ENCODE assay signal across 12 cellular contexts in genomic region chr3:193997228-193998192, GRCh38.
DNase-seq lines count a peak whose midpoint lies in the region; ATAC-seq, FAIRE-seq and TF ChIP-seq lines count a peak whose summit lies in the region.
"Had no signal": no experiment of that assay in that cellular context is flagged by ENCODE, and none has a peak within 500 bp of the region (broad histone marks: within the 10 kb centered on the region; RNA-seq: fewer than 3 reads in every experiment).

No MANE protein-coding gene starts in this region.

- H3K36me3 ChIP-seq in K562 (ENCODE audit: control insufficient read depth, insufficient read depth, low read length), result no peaks in the 10 kb centered on the region
- H3K36me3 ChIP-seq in lower lobe of right lung, result no peaks in the 10 kb centered on the region
- no peaks in the 10 kb centered on the region for H3K36me3 ChIP-seq in upper lobe of left lung

- no peaks in the 10 kb centered on the region for H3K79me2 ChIP-seq in K562 (ENCODE audit: control insufficient read depth, insufficient read depth, low read length)

- no peaks in the 10 kb centered on the region for H4K20me1 ChIP-seq in K562 (replicated peaks; ENCODE audit: control insufficient read depth, insufficient read depth, low read length)

- H3K27ac ChIP-seq in K562 (ENCODE audit: extremely low read depth, low read depth, low read length) (no peak overlapping the region), lower lobe of right lung (peak overlapping the region; percentile 36), upper lobe of left lung (peak overlapping the region in 3 of 4 donors; percentile 15 to 75 (median 37))

- H3K9me3 ChIP-seq in K562 (replicated peaks; ENCODE audit: control insufficient read depth, insufficient read depth, low read depth, low read length), result no peaks in the 10 kb centered on the region
- no peaks in the 10 kb centered on the region for H3K9me3 ChIP-seq in lower lobe of right lung
- no peaks in the 10 kb centered on the region for H3K9me3 ChIP-seq in upper lobe of left lung

- peaks cover 2% of the 10 kb centered on the region for H3K4me1 Mint-ChIP-seq in activated CD4-positive, alpha-beta memory T cell treated with anti-CD3 and anti-CD28 coated beads, Interleukin-2, amount 10 ng/mL, durations not matched to agents 7 days and 5 days

- WGBS in K562 (ENCODE audit: insufficient coverage, low coverage, missing lambda C conversion rate), result 50% methylated on average over 12 of the region's 13 CpGs
- WGBS in upper lobe of left lung, 2 donors, result 52 to 68% methylated on average over 13 of the region's 13 CpGs

- peak; percentile 42 for ATAC-seq in K562
- peak; percentile 79 to 83 for ATAC-seq in lower lobe of right lung
- peak; percentile 35 to 80 for ATAC-seq in upper lobe of left lung (ENCODE audit: low FRiP score in 2 of 2)
- ATAC-seq: stimulated activated naive CD8-positive, alpha-beta T cell treated with anti-CD3 and anti-CD28 coated beads, Interleukin-15, amount 100 ng/mL, for 72 hours had no signal

- in situ Hi-C loops in K562 (cut with MboI), result no loop called here

- H3K9me3 Mint-ChIP-seq in activated CD4-positive, alpha-beta memory T cell treated with anti-CD3 and anti-CD28 coated beads, Interleukin-2, amount 10 ng/mL, durations not matched to agents 7 days and 5 days, result no peaks in the 10 kb centered on the region
- H3K9me3 Mint-ChIP-seq: stimulated activated naive CD8-positive, alpha-beta T cell treated with anti-CD3 and anti-CD28 coated beads, Interleukin-15, amount 100 ng/mL, for 72 hours had no signal

- H3K4me3 Mint-ChIP-seq in activated CD4-positive, alpha-beta memory T cell treated with anti-CD3 and anti-CD28 coated beads, Interleukin-2, amount 10 ng/mL, durations not matched to agents 7 days and 5 days, result no peak overlapping the region
- H3K4me3 Mint-ChIP-seq: stimulated activated naive CD8-positive, alpha-beta T cell treated with anti-CD3 and anti-CD28 coated beads, Interleukin-15, amount 100 ng/mL, for 72 hours had no signal

- no peak; a peak in 1 of 4 replicates for TF ChIP-seq RAD21 in K562 (CRISPR knock-in tag; conservative IDR thresholded peaks at IDR 0.05 in 1 of 2, IDR thresholded peaks at IDR 0.05 in 1 of 2)

- peaks cover 9 to 25% of the 10 kb centered on the region in 2 experiments for H3K4me1 ChIP-seq in K562 (replicated peaks in 1 of 2; ENCODE audit: control insufficient read depth in 2 of 2, insufficient read depth in 2 of 2, low read length in 2 of 2)
- H3K4me1 ChIP-seq in lower lobe of right lung, result peaks cover 30% of the 10 kb centered on the region
- peaks cover 7 to 25% (median 20%) of the 10 kb centered on the region in 4 donors for H3K4me1 ChIP-seq in upper lobe of left lung

- no peaks in the 10 kb centered on the region for H3K36me3 Mint-ChIP-seq in activated CD4-positive, alpha-beta memory T cell treated with anti-CD3 and anti-CD28 coated beads, Interleukin-2, amount 10 ng/mL, durations not matched to agents 7 days and 5 days (ENCODE audit: low read depth)

- no peak overlapping the region for H3K4me2 ChIP-seq in K562 (ENCODE audit: insufficient read depth, low read length)

- H3K4me3 ChIP-seq in K562 (no peak overlapping the region), lower lobe of right lung (no peak overlapping the region), upper lobe of left lung (peak overlapping the region in 1 of 4 donors; percentile 2)

- no peak overlapping the region for H3K9ac ChIP-seq in K562 (ENCODE audit: insufficient read depth in 1 of 2, low read depth in 2 of 2, low read length in 2 of 2)

- peaks cover 57% of the 10 kb centered on the region for H3K27me3 Mint-ChIP-seq in activated CD4-positive, alpha-beta memory T cell treated with anti-CD3 and anti-CD28 coated beads, Interleukin-2, amount 10 ng/mL, durations not matched to agents 7 days and 5 days

- H3K27ac Mint-ChIP-seq in activated CD4-positive, alpha-beta memory T cell treated with anti-CD3 and anti-CD28 coated beads, Interleukin-2, amount 10 ng/mL, durations not matched to agents 7 days and 5 days, result no peak overlapping the region
- H3K27ac Mint-ChIP-seq: stimulated activated naive CD8-positive, alpha-beta T cell treated with anti-CD3 and anti-CD28 coated beads, Interleukin-15, amount 100 ng/mL, for 72 hours had no signal

- FAIRE-seq in K562 (lab: Jason Lieb, UNC), result no peak

- TF ChIP-seq POLR2A in K562 (conservative IDR thresholded peaks at IDR 0.05) (no peak), upper lobe of left lung (IDR thresholded peaks at IDR 0.05) (no peak)

- POLR2A ChIA-PET in K562 (lab: Yijun Ruan, JAX), result interaction anchor here (0.7 to 0.8 kb wide), 2 partner anchors 151 to 232 kb away, joined by 3 read pairs; no protein-coding TSS in a partner anchor
- POLR2A ChIA-PET in activated CD4-positive, alpha-beta memory T cell treated with anti-CD3 and anti-CD28 coated beads, Interleukin-2, amount 10 ng/mL, durations not matched to agents 7 days and 5 days (lab: Charles Lee), result no interaction called here

- H2AFZ ChIP-seq in K562 (ENCODE audit: low read depth, low read length), result peak overlapping the region; percentile 42; the same call in 1 of the 2 replicates

- TF ChIP-seq CTCF in K562 (IDR thresholded peaks at IDR 0.05 in 2 of 3, conservative IDR thresholded peaks at IDR 0.05 in 1 of 3; ENCODE audit: insufficient read depth in 2 of 3, low read depth in 1 of 3, low read length in 3 of 3) (no peak), lower lobe of right lung (IDR thresholded peaks at IDR 0.05) (no peak), upper lobe of left lung (IDR thresholded peaks at IDR 0.05) (no peak)

- peak; percentile 36 for DNase-seq in NCI-H187 treated with DMSO at 0.1 percent for 48 hours (lab: John Stamatoyannopoulos, UW)
- peak in 1 of 4 experiments; percentile 35 for DNase-seq in K562 (ENCODE audit: extremely low read depth in 1 of 4, low spot score in 3 of 4)
- peak; percentile 67 for DNase-seq in lower lobe of right lung
- peak in 1 of 2 donors; percentile 82 for DNase-seq in upper lobe of left lung
- DNase-seq in activated CD4-positive, alpha-beta memory T cell treated with anti-CD3 and anti-CD28 coated beads, Interleukin-2, amount 10 ng/mL, durations not matched to agents 7 days and 5 days, result no peak
- no peak for DNase-seq in ecto neural progenitor cell (ENCODE audit: low spot score)
- no peak for DNase-seq in EL
- DNase-seq: effector memory CD4-positive, alpha-beta T cell; mammary epithelial cell; NCI-H226; stimulated activated CD4-positive, alpha-beta T cell treated with anti-CD3 and anti-CD28 coated beads, Interleukin-4, amount 100 ng/mL, for 4 hours; stimulated activated naive CD8-positive, alpha-beta T cell treated with anti-CD3 and anti-CD28 coated beads, Interleukin-15, amount 100 ng/mL, for 72 hours had no signal

- CTCF ChIA-PET in K562 (lab: Yijun Ruan, JAX; ENCODE audit: low intra/inter-chr PET ratio), result no interaction called here
- CTCF ChIA-PET in activated CD4-positive, alpha-beta memory T cell treated with anti-CD3 and anti-CD28 coated beads, Interleukin-2, amount 10 ng/mL, durations not matched to agents 7 days and 5 days (lab: Charles Lee), result no interaction called here

- TF ChIP-seq EP300 in K562 (IDR thresholded peaks at IDR 0.05; ENCODE audit: low read length), result peak; percentile 39; the same call in 1 of the 2 replicates
- peak in 2 of 4 donors; percentile 62 to 86 for TF ChIP-seq EP300 in upper lobe of left lung (IDR thresholded peaks at IDR 0.05)

- no peaks in the 10 kb centered on the region for H3K9me1 ChIP-seq in K562 (ENCODE audit: control insufficient read depth, insufficient read depth, low read length)

- no peaks in the 10 kb centered on the region for H3K27me3 ChIP-seq in K562 (ENCODE audit: control insufficient read depth in 2 of 2, insufficient read depth in 2 of 2, low read length in 2 of 2)
- H3K27me3 ChIP-seq in lower lobe of right lung (ENCODE audit: low read depth), result no peaks in the 10 kb centered on the region
- H3K27me3 ChIP-seq in upper lobe of left lung, result no peaks in the 10 kb centered on the region

- BruUV-seq in K562 (replicated peaks; lab: Mats Ljungman, UMichigan), result no TSS peak

- intact Hi-C loops in K562 (cut with micrococcal nuclease), result no loop called here
- intact Hi-C loops in lower lobe of right lung (cut with DNase I), result no loop called here

TF ChIP-seq in K562, 482 proteins besides CTCF, POLR2A, EP300 and RAD21:
- peak; percentile 57; the same call in 1 of the 2 replicates for TF ChIP-seq MEF2A (IDR thresholded peaks at IDR 0.05; ENCODE audit: control insufficient read depth, low read depth, low read length)
- TF ChIP-seq HMGN3 (IDR thresholded peaks at IDR 0.05; ENCODE audit: borderline replicate concordance, extremely low read depth, insufficient read length, low read depth, low read length), result no peak
- peak; percentile 41 to 43; a peak in 3 of 4 replicates for TF ChIP-seq KDM1A (IDR thresholded peaks at IDR 0.05)
- TF ChIP-seq ZFX (CRISPR knock-in tag; IDR thresholded peaks at IDR 0.05), result no peak
- peak in 1 of 2 experiments; percentile 10; a peak in 1 of 4 replicates for TF ChIP-seq RCOR1 (IDR thresholded peaks at IDR 0.05; ENCODE audit: borderline replicate concordance in 1 of 2, low read depth in 2 of 2, low read length in 2 of 2)
- TF ChIP-seq ARID1B (IDR thresholded peaks at IDR 0.05), result peak; percentile 60
- no peak for TF ChIP-seq SIN3B (IDR thresholded peaks at IDR 0.05; ENCODE audit: low read depth)
- peak; percentile 63 for TF ChIP-seq CBFA2T2 (conservative IDR thresholded peaks at IDR 0.05)
- TF ChIP-seq DPF2 (IDR thresholded peaks at IDR 0.05), result peak; percentile 43
- TF ChIP-seq RB1 (IDR thresholded peaks at IDR 0.05; ENCODE audit: low read depth), result no peak
- peak; percentile 63 for TF ChIP-seq TAL1 (IDR thresholded peaks at IDR 0.05)
- TF ChIP-seq VEZF1 (CRISPR knock-in tag; IDR thresholded peaks at IDR 0.05), result peak; percentile 50
- TF ChIP-seq CBFA2T3 (IDR thresholded peaks at IDR 0.05), result peak; percentile 80
- peak; percentile 46; the same call in 1 of the 2 replicates for TF ChIP-seq TCF3 (CRISPR knock-in tag; IDR thresholded peaks at IDR 0.05)
- TF ChIP-seq NCOR1 (IDR thresholded peaks at IDR 0.05), result peak; percentile 76
- TF ChIP-seq MEF2D (tag; conservative IDR thresholded peaks at IDR 0.05; ENCODE audit: low read depth), result peak; percentile 80
TF ChIP-seq in K562: peak in this region for 12.

Comparison
In these comparisons a context has a peak if more than half of its experiments do, and no peak if none do; other contexts are left out.
1. DNase-seq: peak in NCI-H187 treated with DMSO at 0.1 percent for 48 hours (single experiment) and lower lobe of right lung (single experiment); none in activated CD4-positive, alpha-beta memory T cell treated with anti-CD3 and anti-CD28 coated beads, Interleukin-2, amount 10 ng/mL, durations not matched to agents 7 days and 5 days (single experiment), ecto neural progenitor cell (single experiment) and EL (single experiment).
2. Peak in every context shown above with its lines, with median percentiles within 50 percentile points of each other: ATAC-seq.